Comparison of ENCODE assay signal across 16 cellular contexts in genomic region chr13:35388979-35389378, GRCh38.
DNase-seq lines count a peak whose midpoint lies in the region; ATAC-seq and TF ChIP-seq lines count a peak whose summit lies in the region.
"Had no signal": no experiment of that assay in that cellular context is flagged by ENCODE, and none has a peak within 500 bp of the region (broad histone marks: within the 10 kb centered on the region; RNA-seq: fewer than 3 reads in every experiment).

No MANE protein-coding gene starts in this region.

- no peak for TF ChIP-seq POLR2A in sigmoid colon (IDR thresholded peaks at IDR 0.05)

- no peak for TF ChIP-seq EP300 in sigmoid colon (IDR thresholded peaks at IDR 0.05)

- H3K27me3 ChIP-seq in ACC112 (ENCODE audit: insufficient read depth, low read length): no peaks in the 10 kb centered on the region
- H3K27me3 ChIP-seq in HUES64 (ENCODE audit: insufficient read depth, low read length): no peaks in the 10 kb centered on the region
- no peaks in the 10 kb centered on the region for H3K27me3 ChIP-seq in brain microvascular endothelial cell (replicated peaks)
- H3K27me3 ChIP-seq in mesendoderm (ENCODE audit: insufficient read depth, low read length, poor library complexity): no peaks in the 10 kb centered on the region
- no peaks in the 10 kb centered on the region for H3K27me3 ChIP-seq in sigmoid colon
- H3K27me3 ChIP-seq: gastroesophageal sphincter, SJCRH30, suprapubic skin had no signal

- H3K4me3 ChIP-seq in ACC112 (ENCODE audit: low read depth, low read length): peak overlapping the region; percentile 60
- H3K4me3 ChIP-seq in HUES64 (ENCODE audit: low read length): no peak overlapping the region
- H3K4me3 ChIP-seq in brain microvascular endothelial cell (ENCODE audit: low read depth, low read length): no peak overlapping the region
- no peak overlapping the region for H3K4me3 ChIP-seq in mesendoderm (ENCODE audit: low read length)
- H3K4me3 ChIP-seq in sigmoid colon: peak overlapping the region in 1 of 4 donors; percentile 11
- H3K4me3 ChIP-seq: gastroesophageal sphincter, SJCRH30, suprapubic skin had no signal

- H3K79me1 ChIP-seq in mesendoderm (ENCODE audit: low read length): no peaks in the 10 kb centered on the region

- H3K56ac ChIP-seq in mesendoderm (ENCODE audit: low read length): no peak overlapping the region

- 72% methylated on average over 3 of the region's 4 CpGs for WGBS in HUES64
- no CpG with 5 or more reads among the region's 4 CpGs for WGBS in mesendoderm (ENCODE audit: extremely low coverage, insufficient coverage, low lambda C conversion rate)
- 68 to 82% methylated on average over 4 of the region's 4 CpGs for WGBS in sigmoid colon, 2 donors

- intact Hi-C loops in sigmoid colon (cut with DNase I): no loop called here

- H2BK5ac ChIP-seq in mesendoderm (ENCODE audit: low read length): no peak overlapping the region

- H3K9me3 ChIP-seq in HUES64 (ENCODE audit: insufficient read depth, low read depth, low read length): no peaks in the 10 kb centered on the region
- H3K9me3 ChIP-seq in sigmoid colon: no peaks in the 10 kb centered on the region
- H3K9me3 ChIP-seq: gastroesophageal sphincter, SJCRH30, suprapubic skin had no signal

- no peak overlapping the region for H3K4me2 ChIP-seq in mesendoderm (ENCODE audit: low read length)

- H2AFZ ChIP-seq in ACC112 (ENCODE audit: low read length, unreplicated experiment): peak overlapping the region; percentile 62

- no peak overlapping the region for H2BK15ac ChIP-seq in mesendoderm (replicated peaks; ENCODE audit: low read depth)

- DNase-seq in brain microvascular endothelial cell (peak; percentile 6), mesendoderm (peak; percentile 7), T-helper 2 cell (no peak), sigmoid colon (no peak)
- DNase-seq in stimulated activated CD4-positive, alpha-beta T cell treated with anti-CD3 and anti-CD28 coated beads, Interleukin-2, amount 100 ng/mL, for 24 hours: no peak
- DNase-seq: activated CD4-positive, alpha-beta T cell treated with anti-CD3 and anti-CD28 coated beads for 1 hour; DMS53; MM.1S; NCI-H524 treated with DMSO at 0.1 percent for 48 hours had no signal

- H3K27ac ChIP-seq in ACC112 (ENCODE audit: low read depth, low read length) (peak overlapping the region; percentile 37), HUES64 (ENCODE audit: low read depth, low read length) (no peak overlapping the region), brain microvascular endothelial cell (no peak overlapping the region), mesendoderm (ENCODE audit: low read depth, low read length) (no peak overlapping the region), sigmoid colon (no peak overlapping the region)
- H3K27ac ChIP-seq: gastroesophageal sphincter, SJCRH30, suprapubic skin had no signal

- H3K9ac ChIP-seq in HUES64 (ENCODE audit: low read depth, low read length) (0 out of 2 replicates have a peak overlapping the region, but pooled peaks have one; percentile 3), mesendoderm (ENCODE audit: low read length) (no peak overlapping the region)

- no peak overlapping the region for H4K5ac ChIP-seq in mesendoderm (ENCODE audit: low read length)

- in situ Hi-C loops in brain microvascular endothelial cell (cut with HindIII; ENCODE audit: low pct_ligation_motif_present, low sequenced_read_pairs): no loop called here

- no peak overlapping the region for H3K4ac ChIP-seq in mesendoderm (ENCODE audit: low read depth, low read length)

- no peak for ATAC-seq in HG03280 (IDR thresholded peaks at IDR 0.05; ENCODE audit: unreplicated experiment)
- ATAC-seq: gastroesophageal sphincter, left lobe of liver had no signal

- no peak overlapping the region for H2BK120ac ChIP-seq in mesendoderm (ENCODE audit: low read depth, low read length)

- peaks cover 21% of the 10 kb centered on the region for H3K4me1 ChIP-seq in ACC112 (ENCODE audit: control insufficient read depth, insufficient read depth, low read length, unreplicated experiment)
- H3K4me1 ChIP-seq in HUES64 (ENCODE audit: insufficient read depth, low read length): peaks cover 12% of the 10 kb centered on the region
- H3K4me1 ChIP-seq in mesendoderm (ENCODE audit: control insufficient read depth, low read depth, low read length): no peaks in the 10 kb centered on the region
- H3K4me1 ChIP-seq in sigmoid colon: peaks cover 0 to 16% (median 0%) of the 10 kb centered on the region in 4 donors
- H3K4me1 ChIP-seq: SJCRH30, suprapubic skin had no signal

- H3K23ac ChIP-seq in mesendoderm (ENCODE audit: low read length): no peak overlapping the region

- H3K79me2 ChIP-seq in ACC112 (ENCODE audit: control insufficient read depth, insufficient read depth, low read length, unreplicated experiment): no peaks in the 10 kb centered on the region
- no peaks in the 10 kb centered on the region for H3K79me2 ChIP-seq in mesendoderm (ENCODE audit: control insufficient read depth, insufficient read depth, low read length)

- H3K36me3 ChIP-seq in ACC112 (ENCODE audit: insufficient read depth, low read length) (no peaks in the 10 kb centered on the region), HUES64 (ENCODE audit: insufficient read depth, low read length) (no peaks in the 10 kb centered on the region), brain microvascular endothelial cell (replicated peaks) (no peaks in the 10 kb centered on the region), mesendoderm (ENCODE audit: control insufficient read depth, insufficient read depth, low read length) (no peaks in the 10 kb centered on the region), sigmoid colon (no peaks in the 10 kb centered on the region)
- H3K36me3 ChIP-seq: gastroesophageal sphincter, SJCRH30, suprapubic skin had no signal

- H4K8ac ChIP-seq in mesendoderm (ENCODE audit: low read depth, low read length): no peak overlapping the region

- TF ChIP-seq CTCF in brain microvascular endothelial cell (IDR thresholded peaks at IDR 0.05; ENCODE audit: low read depth, low read length, missing control alignments) (no peak), sigmoid colon (IDR thresholded peaks at IDR 0.05) (no peak)

- no peak overlapping the region for H2AK5ac ChIP-seq in mesendoderm (ENCODE audit: low read length)

- H3K18ac ChIP-seq in mesendoderm (ENCODE audit: low read length): no peak overlapping the region

Comparison
In these comparisons a context has a peak if more than half of its experiments do, and no peak if none do; other contexts are left out.
1. DNase-seq: peak in brain microvascular endothelial cell (single experiment) and mesendoderm (single experiment); none in stimulated activated CD4-positive, alpha-beta T cell treated with anti-CD3 and anti-CD28 coated beads, Interleukin-2, amount 100 ng/mL, for 24 hours (0 of 2), T-helper 2 cell (0 of 5) and sigmoid colon (single experiment).